12 cellular contexts compared by ENCODE assay signal in the genomic region with DNA sequence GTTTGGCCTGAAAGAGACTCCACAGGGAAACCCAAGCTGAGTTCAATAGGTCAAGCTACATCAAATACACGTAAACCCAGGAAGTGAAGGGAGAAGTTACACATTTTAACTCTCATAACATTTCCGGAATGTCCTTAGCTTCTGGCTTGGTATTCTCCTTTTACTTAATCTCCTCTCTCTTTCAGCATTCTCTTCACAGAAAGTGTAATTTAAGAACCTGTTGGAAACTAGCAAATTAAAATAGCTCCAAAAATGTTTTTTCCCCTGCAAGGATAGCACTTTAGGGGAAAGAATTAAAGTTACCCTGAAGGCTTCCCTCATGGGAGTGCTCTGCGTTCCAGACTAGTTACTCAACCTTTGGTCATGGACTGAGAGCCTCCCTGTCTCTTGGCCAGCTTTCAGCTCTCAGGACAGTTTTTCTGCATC.
DNase-seq lines count a peak whose midpoint lies in the region; ATAC-seq and TF ChIP-seq lines count a peak whose summit lies in the region.
"Had no signal": no experiment of that assay in that cellular context is flagged by ENCODE, and none has a peak within 500 bp of the region (broad histone marks: within the 10 kb centered on the region; RNA-seq: fewer than 3 reads in every experiment).

No MANE protein-coding gene starts in this region.

- H3K27ac Mint-ChIP-seq in chondrocyte (ENCODE audit: unreplicated experiment), result peak overlapping the region; percentile 91
- H3K27ac Mint-ChIP-seq: activated naive CD4-positive, alpha-beta T cell treated with anti-CD3 and anti-CD28 coated beads for 36 hours had no signal

- H3K4me1 ChIP-seq in liver (ENCODE audit: control insufficient read depth in 4 of 4, insufficient read depth in 4 of 4, low read length in 3 of 4), result peaks cover 0 to 11% (median 5%) of the 10 kb centered on the region in 4 donors
- H3K4me1 ChIP-seq: BLaER1, pancreas had no signal

- H3K27me3 ChIP-seq in MG63 (no peaks in the 10 kb centered on the region), liver (ENCODE audit: control insufficient read depth in 4 of 4, insufficient read depth in 4 of 4, low read length in 3 of 4) (no peaks in the 10 kb centered on the region), WERI-Rb-1 (ENCODE audit: insufficient read depth, low read depth, severe bottlenecking) (peaks cover 65% of the 10 kb centered on the region)
- H3K27me3 ChIP-seq: BLaER1, pancreas had no signal

- H3K4me3 ChIP-seq in MG63 (no peak overlapping the region), liver (ENCODE audit: low read depth in 1 of 3, low read length in 3 of 3) (no peak overlapping the region), WERI-Rb-1 (ENCODE audit: low read depth, low read length) (no peak overlapping the region)
- H3K4me3 ChIP-seq: BLaER1, pancreas had no signal

- no peaks in the 10 kb centered on the region for H3K36me3 ChIP-seq in MG63
- H3K36me3 ChIP-seq in liver (ENCODE audit: control insufficient read depth in 4 of 4, insufficient read depth in 3 of 4, low read depth in 1 of 4, low read length in 3 of 4), result no peaks in the 10 kb centered on the region
- H3K36me3 ChIP-seq in WERI-Rb-1, result no peaks in the 10 kb centered on the region
- H3K36me3 ChIP-seq: BLaER1, pancreas had no signal

- peak overlapping the region; percentile 32 to 35 for H3K27ac ChIP-seq in liver (ENCODE audit: low read depth in 1 of 2, low read length in 2 of 2)
- H3K27ac ChIP-seq in WERI-Rb-1, result no peak overlapping the region
- H3K27ac ChIP-seq: BLaER1, pancreas had no signal

- ATAC-seq in GM19324 (IDR thresholded peaks at IDR 0.05; ENCODE audit: low FRiP score, unreplicated experiment), result no peak

- in situ Hi-C loops in ACHN (cut with HindIII; ENCODE audit: low pct_ligation_motif_present, low pct_unique_long_range_greater_than_20kb, low sequenced_read_pairs), result no loop called here

- peaks cover 5% of the 10 kb centered on the region for H3K9me3 Mint-ChIP-seq in chondrocyte (ENCODE audit: low read depth)

- H3K36me3 Mint-ChIP-seq in chondrocyte (ENCODE audit: low read depth), result no peaks in the 10 kb centered on the region

- peaks cover 44% of the 10 kb centered on the region for H3K4me1 Mint-ChIP-seq in chondrocyte (ENCODE audit: low read depth)

- H3K27me3 Mint-ChIP-seq in chondrocyte (ENCODE audit: low read depth), result no peaks in the 10 kb centered on the region

- TF ChIP-seq CTCF in chondrocyte (IDR thresholded peaks at IDR 0.05), result no peak
- TF ChIP-seq CTCF in liver (IDR thresholded peaks at IDR 0.05; ENCODE audit: low read depth, low read length, missing input control), result no peak
- TF ChIP-seq CTCF in WERI-Rb-1 (IDR thresholded peaks at IDR 0.05; ENCODE audit: low read depth, low read length), result no peak

- TF ChIP-seq RAD21 in liver (IDR thresholded peaks at IDR 0.05), result peak; percentile 19 to 26

- DNase-seq in ACHN, result peak; percentile 73
- peak; percentile 80 for DNase-seq in MG63
- no peak for DNase-seq in chondrocyte (ENCODE audit: low spot score)
- DNase-seq in WERI-Rb-1, result no peak
- no peak for DNase-seq in NCI-H128 (lab: John Stamatoyannopoulos, UW; ENCODE audit: unreplicated experiment)
- DNase-seq in DMS153 treated with DMSO at 0.1 percent for 48 hours (lab: John Stamatoyannopoulos, UW; ENCODE audit: unreplicated experiment), result no peak
- DNase-seq: activated naive CD4-positive, alpha-beta T cell treated with anti-CD3 and anti-CD28 coated beads for 36 hours; NCI-H345 had no signal

- WGBS in liver, result 32% methylated on average over 3 of the region's 3 CpGs

- no peak overlapping the region for H3K9ac ChIP-seq in liver (ENCODE audit: low read depth in 1 of 2, low read length in 2 of 2)
- H3K9ac ChIP-seq: BLaER1 had no signal

- H3K4me3 Mint-ChIP-seq in chondrocyte (ENCODE audit: unreplicated experiment), result peak overlapping the region; percentile 14
- H3K4me3 Mint-ChIP-seq: activated naive CD4-positive, alpha-beta T cell treated with anti-CD3 and anti-CD28 coated beads for 36 hours had no signal

- H3K9me3 ChIP-seq in MG63 (peaks cover 5% of the 10 kb centered on the region), liver (ENCODE audit: control insufficient read depth in 4 of 4, low read length in 3 of 4) (no peaks in the 10 kb centered on the region), WERI-Rb-1 (ENCODE audit: severe bottlenecking) (no peaks in the 10 kb centered on the region)
- H3K9me3 ChIP-seq: BLaER1, pancreas had no signal

TF ChIP-seq in liver, 16 proteins besides CTCF, POLR2A, EP300 and RAD21:
- no peak for TF ChIP-seq HNF4G (IDR thresholded peaks at IDR 0.05)
- TF ChIP-seq GABPA (IDR thresholded peaks at IDR 0.05 in 1 of 2, conservative IDR thresholded peaks at IDR 0.05 in 1 of 2), result peak; percentile 34 to 53
- no peak for TF ChIP-seq EGR1 (IDR thresholded peaks at IDR 0.05; ENCODE audit: low read depth in 2 of 2)
- no peak for TF ChIP-seq YY1 (IDR thresholded peaks at IDR 0.05)
- no peak for TF ChIP-seq MAX (IDR thresholded peaks at IDR 0.05)
- no peak for TF ChIP-seq JUND (IDR thresholded peaks at IDR 0.05)
- no peak for TF ChIP-seq FOXA2 (IDR thresholded peaks at IDR 0.05)
- TF ChIP-seq, protein P1, sequence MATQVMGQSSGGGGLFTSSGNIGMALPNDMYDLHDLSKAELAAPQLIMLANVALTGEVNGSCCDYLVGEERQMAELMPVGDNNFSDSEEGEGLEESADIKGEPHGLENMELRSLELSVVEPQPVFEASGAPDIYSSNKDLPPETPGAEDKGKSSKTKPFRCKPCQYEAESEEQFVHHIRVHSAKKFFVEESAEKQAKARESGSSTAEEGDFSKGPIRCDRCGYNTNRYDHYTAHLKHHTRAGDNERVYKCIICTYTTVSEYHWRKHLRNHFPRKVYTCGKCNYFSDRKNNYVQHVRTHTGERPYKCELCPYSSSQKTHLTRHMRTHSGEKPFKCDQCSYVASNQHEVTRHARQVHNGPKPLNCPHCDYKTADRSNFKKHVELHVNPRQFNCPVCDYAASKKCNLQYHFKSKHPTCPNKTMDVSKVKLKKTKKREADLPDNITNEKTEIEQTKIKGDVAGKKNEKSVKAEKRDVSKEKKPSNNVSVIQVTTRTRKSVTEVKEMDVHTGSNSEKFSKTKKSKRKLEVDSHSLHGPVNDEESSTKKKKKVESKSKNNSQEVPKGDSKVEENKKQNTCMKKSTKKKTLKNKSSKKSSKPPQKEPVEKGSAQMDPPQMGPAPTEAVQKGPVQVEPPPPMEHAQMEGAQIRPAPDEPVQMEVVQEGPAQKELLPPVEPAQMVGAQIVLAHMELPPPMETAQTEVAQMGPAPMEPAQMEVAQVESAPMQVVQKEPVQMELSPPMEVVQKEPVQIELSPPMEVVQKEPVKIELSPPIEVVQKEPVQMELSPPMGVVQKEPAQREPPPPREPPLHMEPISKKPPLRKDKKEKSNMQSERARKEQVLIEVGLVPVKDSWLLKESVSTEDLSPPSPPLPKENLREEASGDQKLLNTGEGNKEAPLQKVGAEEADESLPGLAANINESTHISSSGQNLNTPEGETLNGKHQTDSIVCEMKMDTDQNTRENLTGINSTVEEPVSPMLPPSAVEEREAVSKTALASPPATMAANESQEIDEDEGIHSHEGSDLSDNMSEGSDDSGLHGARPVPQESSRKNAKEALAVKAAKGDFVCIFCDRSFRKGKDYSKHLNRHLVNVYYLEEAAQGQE (IDR thresholded peaks at IDR 0.05), result no peak
- TF ChIP-seq ZBTB33 (IDR thresholded peaks at IDR 0.05), result no peak
- peak; percentile 48 to 59 for TF ChIP-seq HNF4A (conservative IDR thresholded peaks at IDR 0.05)
- no peak for TF ChIP-seq FOXA1 (IDR thresholded peaks at IDR 0.05)
- peak; percentile 44 to 61 for TF ChIP-seq RXRA (IDR thresholded peaks at IDR 0.05)
- TF ChIP-seq SP1 (IDR thresholded peaks at IDR 0.05), result peak; percentile 81
- peak; percentile 74 for TF ChIP-seq NR2F2 (IDR thresholded peaks at IDR 0.05)
- TF ChIP-seq ATF3 (IDR thresholded peaks at IDR 0.05), result no peak
- no peak for TF ChIP-seq TAF1 (conservative IDR thresholded peaks at IDR 0.05)

Comparison
In these comparisons a context has a peak if more than half of its experiments do, and no peak if none do; other contexts are left out.
1. DNase-seq: peak in ACHN (single experiment) and MG63 (single experiment); none in chondrocyte (single experiment), WERI-Rb-1 (single experiment), NCI-H128 (single experiment) and DMS153 treated with DMSO at 0.1 percent for 48 hours (single experiment).